13 cellular contexts compared by ENCODE assay signal in genomic region chr17:80918731-80919130, GRCh38.
"Had no signal": no experiment of that assay in that cellular context is flagged by ENCODE, and none has a peak within 500 bp of the region (broad histone marks: within the 10 kb centered on the region; RNA-seq: fewer than 3 reads in every experiment).

No MANE protein-coding gene starts in this region.

- DNase-seq: activated naive CD4-positive, alpha-beta T cell treated with Interleukin-2 at 50 U/mL for 16 hours; activated naive CD8-positive, alpha-beta T cell treated with anti-CD3 and anti-CD28 coated beads, Interleukin-2, amount 50 U/mL, for 24 hours; activated T-cell treated with anti-CD3 and anti-CD28 coated beads for 4 hours; cortex of kidney; effector CD4-positive, alpha-beta T cell; esophagus squamous epithelium; glutamatergic neuron; stimulated activated CD4-positive, alpha-beta T cell treated with anti-CD3 and anti-CD28 coated beads, Interleukin-15, amount 100 ng/mL, for 24 hours; stimulated activated CD4-positive, alpha-beta T cell treated with anti-CD3 and anti-CD28 coated beads, Interleukin-4, amount 100 ng/mL, for 1 hour; stimulated activated naive CD4-positive, alpha-beta T cell treated with Interleukin-2 at 50 U/mL for 16 hours; substantia nigra; trophoblast cell had no signal

- ATAC-seq: activated CD4-positive, CD25-positive, alpha-beta regulatory T cell treated with anti-CD3 and anti-CD28 coated beads, Interleukin-2, amount 50 U/mL, for 24 hours; activated naive CD8-positive, alpha-beta T cell treated with anti-CD3 and anti-CD28 coated beads, Interleukin-2, amount 50 U/mL, for 24 hours had no signal

- H3K4me3 ChIP-seq: esophagus squamous epithelium had no signal

- H3K27me3 ChIP-seq: esophagus squamous epithelium had no signal

- H3K9me3 ChIP-seq: esophagus squamous epithelium had no signal
